In genomic region chr10:69941730-69942129, GRCh38 we compare ENCODE assay signal across 33 cellular contexts.
DNase-seq lines count a peak whose midpoint lies in the region; ATAC-seq, FAIRE-seq and TF ChIP-seq lines count a peak whose summit lies in the region.
"Had no signal": no experiment of that assay in that cellular context is flagged by ENCODE, and none has a peak within 500 bp of the region (broad histone marks: within the 10 kb centered on the region; RNA-seq: fewer than 3 reads in every experiment).

No MANE protein-coding gene starts in this region.

- H2BK12ac ChIP-seq in H1 (ENCODE audit: low read depth, low read length) (no peak overlapping the region), trophoblast cell (ENCODE audit: low read length) (no peak overlapping the region)

- no peak overlapping the region for H3K56ac ChIP-seq in IMR-90 (ENCODE audit: extremely low read depth, insufficient read depth, low read length)
- H3K56ac ChIP-seq in H1 (replicated peaks; ENCODE audit: insufficient read length, low read depth, low read length), result no peak overlapping the region

- TF ChIP-seq CTCF in HepG2 (CRISPR knock-in tag; IDR thresholded peaks at IDR 0.05) (no peak), right lobe of liver (IDR thresholded peaks at IDR 0.05) (no peak), IMR-90 (conservative IDR thresholded peaks at IDR 0.05; ENCODE audit: low read depth, low read length) (no peak), H1 (IDR thresholded peaks at IDR 0.05; ENCODE audit: control extremely low read depth in 1 of 3, insufficient read depth in 1 of 3, low read depth in 1 of 3, low read length in 3 of 3) (no peak)

- H3K4me3 ChIP-seq in HepG2 (replicated peaks in 1 of 3; ENCODE audit: insufficient read depth in 1 of 3, low read depth in 2 of 3, low read length in 3 of 3), result no peak overlapping the region
- H3K4me3 ChIP-seq in right lobe of liver, result no peak overlapping the region
- no peak overlapping the region for H3K4me3 ChIP-seq in IMR-90 (ENCODE audit: insufficient read depth, low read depth, low read length)
- no peak overlapping the region for H3K4me3 ChIP-seq in H1 (ENCODE audit: extremely low read depth in 1 of 4, insufficient read depth in 2 of 4, low read depth in 3 of 4, low read length in 4 of 4)
- H3K4me3 ChIP-seq in trophoblast cell (ENCODE audit: low read depth, low read length), result peak overlapping the region; percentile 25
- H3K4me3 ChIP-seq: A549, BLaER1 had no signal

- H4K91ac ChIP-seq in IMR-90 (ENCODE audit: insufficient read depth, low read depth, low read length), result no peak overlapping the region
- no peak overlapping the region for H4K91ac ChIP-seq in H1 (replicated peaks; ENCODE audit: insufficient read length, low read length)
- H4K91ac ChIP-seq in trophoblast cell (ENCODE audit: low read depth, low read length), result no peak overlapping the region

- TF ChIP-seq POLR2A in HepG2 (IDR thresholded peaks at IDR 0.05; ENCODE audit: insufficient read depth in 1 of 2, low read depth in 2 of 2, low read length in 2 of 2) (no peak), right lobe of liver (IDR thresholded peaks at IDR 0.05) (no peak), IMR-90 (IDR thresholded peaks at IDR 0.05; ENCODE audit: low read depth, low read length) (no peak), H1 (IDR thresholded peaks at IDR 0.05; ENCODE audit: control extremely low read depth in 1 of 2, low read depth in 2 of 2, low read length in 2 of 2) (no peak)

- H3K36me3 ChIP-seq in HepG2 (replicated peaks in 1 of 2; ENCODE audit: control insufficient read depth in 1 of 2, insufficient read depth in 2 of 2, low read length in 2 of 2) (no peaks in the 10 kb centered on the region), right lobe of liver (no peaks in the 10 kb centered on the region), IMR-90 (ENCODE audit: control insufficient read depth, insufficient read depth, low read length) (peaks cover 6% of the 10 kb centered on the region; the same call in 1 of the 2 replicates), H1 (ENCODE audit: control insufficient read depth in 2 of 4, insufficient read depth in 4 of 4, low read length in 3 of 4) (no peaks in the 10 kb centered on the region), trophoblast cell (ENCODE audit: control insufficient read depth in 1 of 2, insufficient read depth in 2 of 2, low read length in 2 of 2) (no peaks in the 10 kb centered on the region)
- H3K36me3 ChIP-seq: BE2C, BLaER1 had no signal

- no peak overlapping the region for H2BK120ac ChIP-seq in IMR-90 (ENCODE audit: low read depth, low read length)
- no peak overlapping the region for H2BK120ac ChIP-seq in H1 (replicated peaks; ENCODE audit: low read depth, low read length)
- H2BK120ac ChIP-seq in trophoblast cell (ENCODE audit: insufficient read depth, low read length, poor library complexity), result no peak overlapping the region

- H2BK5ac ChIP-seq in IMR-90 (ENCODE audit: low read depth, low read length, poor library complexity, severe bottlenecking) (no peak overlapping the region), H1 (ENCODE audit: low read depth, low read length) (no peak overlapping the region), trophoblast cell (ENCODE audit: low read depth, low read length, poor library complexity) (no peak overlapping the region)

- H3K9me1 ChIP-seq in IMR-90 (ENCODE audit: insufficient read depth, low read length), result peaks cover 5% of the 10 kb centered on the region

- H3K79me2 ChIP-seq in HepG2 (ENCODE audit: insufficient read depth, low read length) (no peaks in the 10 kb centered on the region), H1 (ENCODE audit: control insufficient read depth in 1 of 2, insufficient read depth in 2 of 2, low read length in 2 of 2) (no peaks in the 10 kb centered on the region), trophoblast cell (ENCODE audit: control insufficient read depth, insufficient read depth, low read length, poor library complexity) (no peaks in the 10 kb centered on the region)

- H4K20me1 ChIP-seq in HepG2 (ENCODE audit: insufficient read depth, low read length) (no peaks in the 10 kb centered on the region), IMR-90 (ENCODE audit: insufficient read depth, low read length) (no peaks in the 10 kb centered on the region), H1 (replicated peaks in 1 of 2; ENCODE audit: control insufficient read depth in 1 of 2, insufficient read depth in 2 of 2, low read length in 2 of 2) (no peaks in the 10 kb centered on the region)
- H4K20me1 ChIP-seq: BLaER1; BLaER1 treated with 17β-estradiol and CSF1 and Interleukin-3, amounts not matched to agents 10 nM and 100 nM had no signal

- TF ChIP-seq EP300 in HepG2 (IDR thresholded peaks at IDR 0.05; ENCODE audit: low read depth in 2 of 2, low read length in 2 of 2), result no peak
- no peak for TF ChIP-seq EP300 in HepG2 (CRISPR knock-in tag; IDR thresholded peaks at IDR 0.05; ENCODE audit: borderline replicate concordance)
- TF ChIP-seq EP300 in H1 (IDR thresholded peaks at IDR 0.05; ENCODE audit: borderline replicate concordance in 1 of 2, low read depth in 2 of 2, low read length in 2 of 2), result no peak

- in situ Hi-C loops in HepG2 (cut with HindIII; ENCODE audit: extremely low pct_ligation_motif_present, low pct_unique_long_range_greater_than_20kb) (no loop called here), IMR-90 (cut with MboI; ENCODE audit: low sequenced_read_pairs) (no loop called here)

- H3K23ac ChIP-seq in IMR-90 (ENCODE audit: low read depth, low read length), result no peak overlapping the region
- no peak overlapping the region for H3K23ac ChIP-seq in H1 (ENCODE audit: insufficient read length)
- no peak overlapping the region for H3K23ac ChIP-seq in trophoblast cell (ENCODE audit: low read length)

- H3K4me1 ChIP-seq in HepG2 (ENCODE audit: insufficient read depth, low read length) (no peaks in the 10 kb centered on the region), right lobe of liver (no peaks in the 10 kb centered on the region), IMR-90 (ENCODE audit: control insufficient read depth, insufficient read depth, low read length) (no peaks in the 10 kb centered on the region), H1 (replicated peaks in 1 of 4; ENCODE audit: control insufficient read depth in 3 of 4, insufficient read depth in 4 of 4, low read length in 3 of 4) (no peaks in the 10 kb centered on the region), trophoblast cell (ENCODE audit: control insufficient read depth in 1 of 2, insufficient read depth in 2 of 2, low read length in 2 of 2) (no peaks in the 10 kb centered on the region)
- H3K4me1 ChIP-seq: A549, BE2C, Caco-2 had no signal

- H3K18ac ChIP-seq in IMR-90 (ENCODE audit: low read depth, low read length) (no peak overlapping the region), H1 (ENCODE audit: extremely low read depth, low read length) (no peak overlapping the region), trophoblast cell (ENCODE audit: low read length) (no peak overlapping the region)

- no peak overlapping the region for H2BK20ac ChIP-seq in IMR-90 (ENCODE audit: low read depth, low read length)
- no peak overlapping the region for H2BK20ac ChIP-seq in H1 (ENCODE audit: low read length)

- H4K5ac ChIP-seq in IMR-90 (ENCODE audit: low read depth, low read length) (no peak overlapping the region), H1 (ENCODE audit: insufficient read length, low read depth, low read length) (no peak overlapping the region)

- DNase-seq in HepG2 (ENCODE audit: low spot score), result no peak
- no peak for DNase-seq in right lobe of liver
- DNase-seq in IMR-90, result no peak
- no peak for DNase-seq in H1 (ENCODE audit: low read depth in 1 of 2, low spot score in 2 of 2)
- DNase-seq in trophoblast cell, result no peak
- no peak for DNase-seq in AG08395 (ENCODE audit: low spot score)
- DNase-seq in NCI-H82 treated with DMSO at 0.1 percent for 48 hours (lab: John Stamatoyannopoulos, UW; ENCODE audit: unreplicated experiment), result no peak
- DNase-seq: 8988T; ACHN; AML-193; BE2C; C1 segment of cervical spinal cord; Caco-2; Calu3; CD4-positive, alpha-beta memory T cell; CD4-positive, alpha-beta T cell; CD4-positive, CD25-positive, alpha-beta regulatory T cell; CD8-positive, alpha-beta memory T cell; CD8-positive, alpha-beta T cell; COR-L47; DMS 273 treated with DMSO at 0.1 percent for 48 hours; DMS153; DMS53; DND-41; EL had no signal

- 4% methylated on average over 5 of the region's 11 CpGs for WGBS in HepG2 (ENCODE audit: low lambda C conversion rate)
- 94% methylated on average over 8 of the region's 11 CpGs for WGBS in right lobe of liver (ENCODE audit: insufficient coverage, low coverage, low lambda C conversion rate, missing lambda C conversion rate)
- 100% methylated on average over 4 of the region's 11 CpGs; no CpG with 5 or more reads in 1 of the 2 experiments for WGBS in IMR-90 (ENCODE audit: extremely low coverage in 2 of 2, insufficient read length in 1 of 2), 2 experiments
- 91% methylated on average over 11 of the region's 11 CpGs; no CpG with 5 or more reads in 1 of the 2 experiments for WGBS in H1 (ENCODE audit: extremely low coverage in 1 of 2, insufficient coverage in 1 of 2, insufficient read length in 1 of 2, insufficient replicate concordance in 2 of 2, low coverage in 1 of 2, low lambda C conversion rate in 2 of 2, missing lambda C conversion rate in 1 of 2), 2 experiments
- WGBS in trophoblast cell (ENCODE audit: extremely low coverage, insufficient coverage, insufficient read length), result no CpG with 5 or more reads among the region's 11 CpGs

- no TSS peak for BruUV-seq in HepG2 (replicated peaks; lab: Mats Ljungman, UMichigan)
- no TSS peak for BruUV-seq in IMR-90 (replicated peaks; lab: Mats Ljungman, UMichigan)

- no peak overlapping the region for H4K12ac ChIP-seq in trophoblast cell (ENCODE audit: low read depth, low read length)

- H3K9me3 ChIP-seq in HepG2 (ENCODE audit: low read length) (no peaks in the 10 kb centered on the region), right lobe of liver (no peaks in the 10 kb centered on the region), IMR-90 (ENCODE audit: control insufficient read depth, insufficient read depth, low read length) (no peaks in the 10 kb centered on the region), H1 (ENCODE audit: insufficient read depth in 2 of 2, low read depth in 1 of 2, low read length in 1 of 2) (no peaks in the 10 kb centered on the region), trophoblast cell (ENCODE audit: insufficient read depth, low read depth, low read length) (peaks cover 11% of the 10 kb centered on the region)
- H3K9me3 ChIP-seq: A549, BE2C had no signal

- peak overlapping the region; percentile 37 for H2AK9ac ChIP-seq in IMR-90 (replicated peaks; ENCODE audit: low read depth, low read length, poor library complexity)

- H2AK5ac ChIP-seq in IMR-90 (ENCODE audit: low read depth, low read length) (no peak overlapping the region), H1 (ENCODE audit: low read depth, low read length) (no peak overlapping the region), trophoblast cell (ENCODE audit: low read length) (no peak overlapping the region)

- POLR2A ChIA-PET in HepG2 (lab: Yijun Ruan, JAX) (no interaction called here), IMR-90 (lab: Charles Lee; ENCODE audit: unreplicated experiment) (no interaction called here), H1 (lab: Charles Lee; ENCODE audit: partially characterized antibody) (no interaction called here)

- no peak for TF ChIP-seq RAD21 in HepG2 (CRISPR knock-in tag; IDR thresholded peaks at IDR 0.05)
- no peak for TF ChIP-seq RAD21 in IMR-90 (IDR thresholded peaks at IDR 0.05; ENCODE audit: low read length)
- TF ChIP-seq RAD21 in H1 (IDR thresholded peaks at IDR 0.05 in 1 of 2, conservative IDR thresholded peaks at IDR 0.05 in 1 of 2; ENCODE audit: low read depth in 2 of 2, low read length in 2 of 2), result no peak

- H3K4me2 ChIP-seq in HepG2 (ENCODE audit: low read depth, low read length) (no peak overlapping the region), IMR-90 (ENCODE audit: low read depth, low read length) (no peak overlapping the region), H1 (ENCODE audit: insufficient read depth in 1 of 2, low read depth in 2 of 2, low read length in 2 of 2) (no peak overlapping the region), trophoblast cell (ENCODE audit: low read length) (no peak overlapping the region)
- H3K4me2 ChIP-seq: A549; BLaER1; BLaER1 treated with 17β-estradiol and CSF1 and Interleukin-3, amounts not matched to agents 10 nM and 100 nM had no signal

- no peaks in the 10 kb centered on the region for H3K79me1 ChIP-seq in IMR-90 (ENCODE audit: low read depth in 1 of 2, low read length in 2 of 2)
- H3K79me1 ChIP-seq in H1 (ENCODE audit: low read depth, low read length), result no peaks in the 10 kb centered on the region
- H3K79me1 ChIP-seq in trophoblast cell (ENCODE audit: low read length), result no peaks in the 10 kb centered on the region

- H2BK15ac ChIP-seq in IMR-90 (ENCODE audit: low read depth, low read length) (no peak overlapping the region), H1 (ENCODE audit: low read length) (no peak overlapping the region)

- H3K27ac ChIP-seq in HepG2 (ENCODE audit: extremely low read length, insufficient read depth, low read length) (no peak overlapping the region), right lobe of liver (no peak overlapping the region), IMR-90 (ENCODE audit: insufficient read depth, low read length) (no peak overlapping the region), H1 (ENCODE audit: low read depth, low read length) (no peak overlapping the region), trophoblast cell (ENCODE audit: low read depth, low read length) (no peak overlapping the region)
- H3K27ac ChIP-seq: 22Rv1; A549; BLaER1; BLaER1 treated with 17β-estradiol and CSF1 and Interleukin-3, amounts not matched to agents 10 nM and 100 nM; C4-2B had no signal

- H3K4ac ChIP-seq in IMR-90 (ENCODE audit: low read depth, low read length) (no peak overlapping the region), H1 (replicated peaks; ENCODE audit: insufficient read length, low read depth, low read length) (no peak overlapping the region), trophoblast cell (ENCODE audit: low read depth, low read length) (no peak overlapping the region)

- H2AFZ ChIP-seq in HepG2 (ENCODE audit: low read length) (no peak overlapping the region), IMR-90 (replicated peaks; ENCODE audit: low read length, poor library complexity) (no peak overlapping the region), H1 (ENCODE audit: low read length) (no peak overlapping the region), trophoblast cell (ENCODE audit: insufficient read depth, low read length, poor library complexity) (no peak overlapping the region)

- no peaks in the 10 kb centered on the region; the same call in 1 of the 2 replicates for H3K23me2 ChIP-seq in H1 (ENCODE audit: low read depth, low read length)

- intact Hi-C loops in HepG2 (cut with micrococcal nuclease; ENCODE audit: unreplicated experiment), result no loop called here
- intact Hi-C loops in right lobe of liver (cut with DNase I), result no loop called here
- intact Hi-C loops in IMR-90 (cut with micrococcal nuclease), result no loop called here

- CTCF ChIA-PET in HepG2 (lab: Yijun Ruan, JAX; ENCODE audit: low intra/inter-chr PET ratio, low total read pairs), result no interaction called here
- CTCF ChIA-PET in IMR-90 (lab: Yijun Ruan, JAX), result interaction anchor here (0.6 to 0.9 kb wide), 2 partner anchors 10 to 647 kb away, joined by 3 read pairs; no protein-coding TSS in a partner anchor
- CTCF ChIA-PET in H1 (lab: Charles Lee; ENCODE audit: partially characterized antibody), result interaction anchor here (0.6 to 9.8 kb wide), 9 partner anchors 10 to 291 kb away, joined by 3 to 94 read pairs (median 3); no protein-coding TSS in a partner anchor

- no peak overlapping the region for H4K8ac ChIP-seq in IMR-90 (ENCODE audit: low read depth in 2 of 2, low read length in 2 of 2)
- peak overlapping the region; percentile 57; the same call in 1 of the 2 replicates for H4K8ac ChIP-seq in H1 (ENCODE audit: extremely low read depth, insufficient read depth, low read length)
- no peak overlapping the region for H4K8ac ChIP-seq in trophoblast cell (ENCODE audit: low read depth, low read length)

- ATAC-seq in HepG2 (peak; percentile 56), right lobe of liver (no peak), IMR-90 (ENCODE audit: low read depth) (no peak), HG02763 (IDR thresholded peaks at IDR 0.05; ENCODE audit: unreplicated experiment) (no peak)
- ATAC-seq: A549; CD8-positive, alpha-beta T cell had no signal

- no peak overlapping the region for H3K14ac ChIP-seq in IMR-90 (replicated peaks; ENCODE audit: low read depth, low read length)
- H3K14ac ChIP-seq in H1 (ENCODE audit: insufficient read length), result no peak overlapping the region
- no peak overlapping the region for H3K14ac ChIP-seq in trophoblast cell (ENCODE audit: low read length)

- no peak for FAIRE-seq in HepG2 (lab: Jason Lieb, UNC)
- no peak for FAIRE-seq in H1 (lab: Jason Lieb, UNC)
- FAIRE-seq: A204.1, A549, D721Med had no signal

- H3K27me3 ChIP-seq in HepG2 (ENCODE audit: control insufficient read depth in 1 of 2, insufficient read depth in 2 of 2, low read length in 2 of 2) (peaks cover 0 to 25% of the 10 kb centered on the region in 2 experiments; a peak in 2 of 5 replicates), right lobe of liver (no peaks in the 10 kb centered on the region), IMR-90 (ENCODE audit: control insufficient read depth, insufficient read depth, low read length) (no peaks in the 10 kb centered on the region), H1 (replicated peaks in 1 of 4; ENCODE audit: control insufficient read depth in 3 of 4, extremely low read depth in 1 of 4, insufficient read depth in 3 of 4, low read length in 3 of 4) (no peaks in the 10 kb centered on the region), trophoblast cell (ENCODE audit: insufficient read depth, low read length) (no peaks in the 10 kb centered on the region)
- H3K27me3 ChIP-seq: BE2C; BLaER1; BLaER1 treated with 17β-estradiol and CSF1 and Interleukin-3, amounts not matched to agents 10 nM and 100 nM had no signal

- no peak overlapping the region for H3K9ac ChIP-seq in HepG2 (ENCODE audit: insufficient read depth, low read depth, low read length)
- no peak overlapping the region for H3K9ac ChIP-seq in IMR-90 (ENCODE audit: low read depth, low read length)
- H3K9ac ChIP-seq in H1 (replicated peaks in 1 of 4; ENCODE audit: extremely low read depth in 1 of 4, low read depth in 3 of 4, low read length in 3 of 4), result no peak overlapping the region
- H3K9ac ChIP-seq in trophoblast cell (ENCODE audit: low read length), result no peak overlapping the region
- H3K9ac ChIP-seq: BLaER1; BLaER1 treated with 17β-estradiol and CSF1 and Interleukin-3, amounts not matched to agents 10 nM and 100 nM had no signal

- dilution Hi-C loops in IMR-90 (cut with HindIII; ENCODE audit: low sequenced_read_pairs, unreplicated experiment), result no loop called here
